In genomic region chr6:116059713-116060571, GRCh38 we compare ENCODE assay signal across 1 cellular context.
TF ChIP-seq lines count a peak whose summit lies in the region.

No MANE protein-coding gene starts in this region.

TF ChIP-seq in A549, 52 proteins besides CTCF, POLR2A, EP300 and RAD21 (continued from another document):
- TF ChIP-seq USF2 (IDR thresholded peaks at IDR 0.05) (no peak), CEBPB (IDR thresholded peaks at IDR 0.05) (no peak), SREBF2 (IDR thresholded peaks at IDR 0.05) (no peak), ZFP36 (IDR thresholded peaks at IDR 0.05; ENCODE audit: borderline replicate concordance, partially characterized antibody) (no peak), RNF2 (IDR thresholded peaks at IDR 0.05; ENCODE audit: borderline replicate concordance, low read depth) (no peak), HDAC2 (IDR thresholded peaks at IDR 0.05) (no peak), TP53 (CRISPR knock-in tag; IDR thresholded peaks at IDR 0.05) (no peak), POLR2AphosphoS2 (conservative IDR thresholded peaks at IDR 0.05; ENCODE audit: low read length) (no peak), NFE2L2 (conservative IDR thresholded peaks at IDR 0.05; ENCODE audit: low read length) (no peak), KDM1A (IDR thresholded peaks at IDR 0.05; ENCODE audit: low read depth) (no peak), RARB (CRISPR knock-in tag; IDR thresholded peaks at IDR 0.05) (no peak), ZSCAN20 (CRISPR knock-in tag; IDR thresholded peaks at IDR 0.05) (no peak), KDM5A (IDR thresholded peaks at IDR 0.05) (no peak), EHMT2 (IDR thresholded peaks at IDR 0.05; ENCODE audit: low read depth) (no peak)
